ENCODE assay signal across 13 cellular contexts in the genomic region with DNA sequence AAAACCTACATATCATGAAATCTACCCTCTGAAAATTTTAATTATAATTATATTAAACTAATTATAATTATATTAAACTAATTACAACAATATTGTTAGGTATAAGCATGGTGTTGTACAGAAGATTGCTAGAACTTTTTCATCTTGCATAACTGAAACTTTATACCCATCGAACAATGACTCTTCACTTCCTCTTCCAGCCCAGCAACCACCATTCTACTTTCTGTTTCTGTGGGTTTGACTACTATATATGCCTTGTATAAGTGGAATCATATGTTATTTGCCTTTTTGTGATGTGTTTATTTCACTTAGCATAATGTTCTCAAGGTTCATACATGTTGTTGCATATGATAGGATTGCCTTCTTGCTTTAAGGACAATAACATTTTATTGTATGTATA.
DNase-seq lines count a peak whose midpoint lies in the region; ATAC-seq, FAIRE-seq and TF ChIP-seq lines count a peak whose summit lies in the region.
"Had no signal": no experiment of that assay in that cellular context is flagged by ENCODE, and none has a peak within 500 bp of the region (broad histone marks: within the 10 kb centered on the region; RNA-seq: fewer than 3 reads in every experiment).

No MANE protein-coding gene starts in this region.

- no peak for TF ChIP-seq POLR2A in GM12891 (IDR thresholded peaks at IDR 0.05; ENCODE audit: low read depth, low read length)

- POLR2A ChIA-PET in GM10248 (lab: Yijun Ruan, JAX): no interaction called here

- peak; percentile 28 for FAIRE-seq in GM12891 (lab: Jason Lieb, UNC)

- no peak for TF ChIP-seq CTCF in GM10248 (IDR thresholded peaks at IDR 0.05; ENCODE audit: control extremely low read depth, extremely low read depth, low read depth, missing control alignments)

- DNase-seq in GM12891 (ENCODE audit: insufficient read length, low spot score) (no peak), Kasumi-1 (lab: John Stamatoyannopoulos, UW) (peak; percentile 73 to 89), GM10248 (ENCODE audit: extremely low spot score) (no peak), SHP77 treated with DMSO at 0.1 percent for 48 hours (lab: John Stamatoyannopoulos, UW) (no peak)
- DNase-seq in central memory CD4-positive, alpha-beta T cell: no peak
- DNase-seq in activated CD8-positive, alpha-beta memory T cell treated with anti-CD3 and anti-CD28 coated beads for 24 hours: no peak
- DNase-seq: ACHN; activated CD4-positive, alpha-beta T cell treated with anti-CD3 and anti-CD28 coated beads for 48 hours; activated naive CD8-positive, alpha-beta T cell treated with anti-CD3 and anti-CD28 coated beads, Interleukin-2, amount 50 U/mL, for 24 hours; NCI-H345; stimulated activated CD4-positive, alpha-beta T cell treated with anti-CD3 and anti-CD28 coated beads, Interleukin-2, amount 100 ng/mL, for 48 hours had no signal

- ATAC-seq in GM19467 (IDR thresholded peaks at IDR 0.05; ENCODE audit: unreplicated experiment) (peak; percentile 91), HG02943 (IDR thresholded peaks at IDR 0.05; ENCODE audit: low read depth, unreplicated experiment) (peak; percentile 95)
- ATAC-seq: activated naive CD8-positive, alpha-beta T cell treated with anti-CD3 and anti-CD28 coated beads, Interleukin-2, amount 50 U/mL, for 24 hours had no signal

- CTCF ChIA-PET in GM10248 (lab: Yijun Ruan, JAX): no interaction called here

TF ChIP-seq in GM12891, 5 proteins besides CTCF, POLR2A, EP300 and RAD21:
- TF ChIP-seq POU2F2 (IDR thresholded peaks at IDR 0.05; ENCODE audit: low read depth, low read length) (no peak), PAX5 (IDR thresholded peaks at IDR 0.05; ENCODE audit: insufficient read depth, low read length, severe bottlenecking) (no peak), SPI1 (IDR thresholded peaks at IDR 0.05; ENCODE audit: low read depth, low read length) (peak; percentile 86)
TF ChIP-seq in GM12891: peak in this region for 1.

Comparison
In these comparisons a context has a peak if more than half of its experiments do, and no peak if none do; other contexts are left out.
1. DNase-seq: peak in Kasumi-1 (2 of 2); none in GM12891 (single experiment), central memory CD4-positive, alpha-beta T cell (single experiment), activated CD8-positive, alpha-beta memory T cell treated with anti-CD3 and anti-CD28 coated beads for 24 hours (single experiment), GM10248 (single experiment) and SHP77 treated with DMSO at 0.1 percent for 48 hours (single experiment).